Comparison of ENCODE assay signal across 30 cellular contexts in genomic region chr1:86421601-86422280, GRCh38. TPM values are rescaled to one million over a fixed set of nuclear protein-coding genes. Genes with fewer than 3 reads are reported as not detected.
DNase-seq lines count a peak whose midpoint lies in the region; ATAC-seq and TF ChIP-seq lines count a peak whose summit lies in the region.
"Had no signal": no experiment of that assay in that cellular context is flagged by ENCODE, and none has a peak within 500 bp of the region (broad histone marks: within the 10 kb centered on the region; RNA-seq: fewer than 3 reads in every experiment).

No MANE protein-coding gene starts in this region.

- H3K4me3 Mint-ChIP-seq in natural killer cell treated with Interleukin-12 subunit alpha and Interleukin-12 subunit beta and Interleukin-15 and Interleukin-18, amount 100 ng/mL, for 72 hours: no peak overlapping the region
- H3K4me3 Mint-ChIP-seq: activated T-cell treated with anti-CD3 and anti-CD28 coated beads, Interleukin-2, amount 50 U/mL, for 4 hours; HFFc6; nephron progenitor cell; stimulated activated memory B cell treated with anti-CD40 and anti-IgM and Interleukin-4, amounts not matched to agents 10 μg/mL and 1 μg/mL and 100 μg/mL, for 72 hours; T-helper 2 cell treated with Interferon-gamma antibody and Interleukin-4, amounts not matched to agents 5 μg/mL and 100 μg/mL, for 36 hours had no signal

- 69 to 74% methylated on average over 7 of the region's 7 CpGs for WGBS in aorta, 2 donors

- H3K9me3 Mint-ChIP-seq in natural killer cell treated with Interleukin-12 subunit alpha and Interleukin-12 subunit beta and Interleukin-15 and Interleukin-18, amount 100 ng/mL, for 72 hours: no peaks in the 10 kb centered on the region
- H3K9me3 Mint-ChIP-seq: activated T-cell treated with anti-CD3 and anti-CD28 coated beads, Interleukin-2, amount 50 U/mL, for 4 hours; HFFc6; nephron progenitor cell; stimulated activated memory B cell treated with anti-CD40 and anti-IgM and Interleukin-4, amounts not matched to agents 10 μg/mL and 1 μg/mL and 100 μg/mL, for 72 hours; T-helper 2 cell treated with Interferon-gamma antibody and Interleukin-4, amounts not matched to agents 5 μg/mL and 100 μg/mL, for 36 hours had no signal

- H3K27me3 ChIP-seq in PC-3 (ENCODE audit: low read length) (no peaks in the 10 kb centered on the region), breast epithelium (no peaks in the 10 kb centered on the region), aorta (ENCODE audit: control insufficient read depth in 1 of 2, insufficient read depth in 2 of 2, low read length in 1 of 2) (no peaks in the 10 kb centered on the region)
- H3K27me3 ChIP-seq: heart right ventricle had no signal

- no peaks in the 10 kb centered on the region for H3F3A ChIP-seq in PC-3 (ENCODE audit: low read length, unreplicated experiment)

- H3K4me1 ChIP-seq in PC-3 (ENCODE audit: insufficient read depth, low read length) (peaks cover 40% of the 10 kb centered on the region), breast epithelium (peaks cover 0 to 6% of the 10 kb centered on the region in 2 donors), aorta (ENCODE audit: control insufficient read depth in 1 of 2, insufficient read depth in 2 of 2, low read length in 2 of 2) (no peaks in the 10 kb centered on the region)
- H3K4me1 ChIP-seq: left ventricle myocardium inferior, parathyroid adenoma had no signal

- H3K36me3 Mint-ChIP-seq in natural killer cell treated with Interleukin-12 subunit alpha and Interleukin-12 subunit beta and Interleukin-15 and Interleukin-18, amount 100 ng/mL, for 72 hours: no peaks in the 10 kb centered on the region
- H3K36me3 Mint-ChIP-seq: stimulated activated memory B cell treated with anti-CD40 and anti-IgM and Interleukin-4, amounts not matched to agents 10 μg/mL and 1 μg/mL and 100 μg/mL, for 72 hours had no signal

- peak overlapping the region in 1 of 2 donors; percentile 7 for H3K27ac Mint-ChIP-seq in natural killer cell treated with Interleukin-12 subunit alpha and Interleukin-12 subunit beta and Interleukin-15 and Interleukin-18, amount 100 ng/mL, for 72 hours
- H3K27ac Mint-ChIP-seq: HFFc6; nephron progenitor cell; stimulated activated memory B cell treated with anti-CD40 and anti-IgM and Interleukin-4, amounts not matched to agents 10 μg/mL and 1 μg/mL and 100 μg/mL, for 72 hours; T-helper 2 cell treated with Interferon-gamma antibody and Interleukin-4, amounts not matched to agents 5 μg/mL and 100 μg/mL, for 36 hours had no signal

- no TSS peak for BruUV-seq in PC-3 (replicated peaks; lab: Mats Ljungman, UMichigan)

- no peaks in the 10 kb centered on the region for H3K79me2 ChIP-seq in PC-3 (ENCODE audit: low read length)
- H3K79me2 ChIP-seq: parathyroid adenoma had no signal

- peak; percentile 57 for DNase-seq in PC-3
- no peak for DNase-seq in breast epithelium (ENCODE audit: low spot score in 2 of 2)
- peak; percentile 32 for DNase-seq in fibroblast of peridontal ligament (ENCODE audit: extremely low read depth)
- DNase-seq in aorta: no peak
- no peak for DNase-seq in natural killer cell treated with Interleukin-12 subunit alpha and Interleukin-12 subunit beta and Interleukin-15 and Interleukin-18, amount 100 ng/mL, for 72 hours (ENCODE audit: low spot score)
- no peak for DNase-seq in NK-92 (lab: John Stamatoyannopoulos, UW; ENCODE audit: unreplicated experiment)
- DNase-seq in NCI-H446 treated with DMSO at 0.1 percent for 48 hours (lab: John Stamatoyannopoulos, UW): no peak
- DNase-seq: activated CD4-positive, alpha-beta T cell treated with anti-CD3 and anti-CD28 coated beads for 1 hour; activated naive CD4-positive, alpha-beta T cell; activated T-cell treated with anti-CD3 and anti-CD28 coated beads, Interleukin-2, amount 50 U/mL, for 4 hours; AML-193; amygdala; DMS53; effector CD4-positive, alpha-beta T cell; heart right ventricle; HFFc6; left ventricle myocardium inferior; midbrain; NCI-H1694 treated with DMSO at 0.1 percent for 48 hours; NCI-H2171 treated with DMSO at 0.1 percent for 48 hours; NCI-H526 treated with DMSO at 0.1 percent for 48 hours; nephron progenitor cell; small intestine had no signal

- no peaks in the 10 kb centered on the region for H3K9me2 ChIP-seq in PC-3 (replicated peaks; ENCODE audit: low read length)

- peak; percentile 78 for ATAC-seq in PC-3
- ATAC-seq in aorta (ENCODE audit: low FRiP score): no peak
- no peak for ATAC-seq in natural killer cell treated with Interleukin-12 subunit alpha and Interleukin-12 subunit beta and Interleukin-15 and Interleukin-18, amount 100 ng/mL, for 72 hours
- ATAC-seq: activated T-cell treated with anti-CD3 and anti-CD28 coated beads, Interleukin-2, amount 50 U/mL, for 4 hours; heart right ventricle; SK-N-SH treated with all-trans-retinoic acid at 6 μM for 48 hours; stimulated activated memory B cell treated with anti-CD40 and anti-IgM and Interleukin-4, amounts not matched to agents 10 μg/mL and 1 μg/mL and 100 μg/mL, for 72 hours had no signal

- no peak for TF ChIP-seq CTCF in PC-3 (conservative IDR thresholded peaks at IDR 0.05; ENCODE audit: low read depth, low read length)
- TF ChIP-seq CTCF in breast epithelium (IDR thresholded peaks at IDR 0.05): no peak

- H3K27ac ChIP-seq in PC-3 (ENCODE audit: low read length) (peak overlapping the region; percentile 30), breast epithelium (peak overlapping the region; percentile 10 to 43), skin epidermis (peak overlapping the region in 17 of 21 experiments; percentile 17 to 83 (median 58)), aorta (ENCODE audit: low read depth in 1 of 2, low read length in 2 of 2) (no peak overlapping the region)
- H3K27ac ChIP-seq: heart right ventricle, left ventricle myocardium inferior, parathyroid adenoma had no signal

- CTCF ChIA-PET in PC-3 (lab: Charles Lee): no interaction called here

- peaks cover 10 to 12% of the 10 kb centered on the region in 2 donors for H3K4me1 Mint-ChIP-seq in natural killer cell treated with Interleukin-12 subunit alpha and Interleukin-12 subunit beta and Interleukin-15 and Interleukin-18, amount 100 ng/mL, for 72 hours (ENCODE audit: low read depth in 2 of 2)

- intact Hi-C loops in PC-3 (cut with micrococcal nuclease): loop anchor here (1.0 kb wide), 1 partner anchor 9 kb away; no protein-coding TSS in a partner anchor
- intact Hi-C loops in breast epithelium (cut with DNase I; ENCODE audit: low total_unique reads): no loop called here
- intact Hi-C loops in aorta (cut with DNase I): no loop called here

- H3K36me3 ChIP-seq in PC-3 (ENCODE audit: low read depth, low read length): no peaks in the 10 kb centered on the region
- no peaks in the 10 kb centered on the region for H3K36me3 ChIP-seq in breast epithelium
- no peaks in the 10 kb centered on the region for H3K36me3 ChIP-seq in aorta (ENCODE audit: control insufficient read depth in 1 of 2, insufficient read depth in 2 of 2, low read length in 1 of 2)
- H3K36me3 ChIP-seq: heart right ventricle, left ventricle myocardium inferior had no signal

- no peak overlapping the region for H3K4me3 ChIP-seq in PC-3 (ENCODE audit: low read length)
- H3K4me3 ChIP-seq in breast epithelium: no peak overlapping the region
- H3K4me3 ChIP-seq in skin epidermis: no peak overlapping the region
- no peak overlapping the region for H3K4me3 ChIP-seq in aorta (ENCODE audit: low read length in 2 of 2)
- H3K4me3 ChIP-seq: heart right ventricle, left ventricle myocardium inferior had no signal

- H3K9me3 ChIP-seq in PC-3 (ENCODE audit: low read length): no peaks in the 10 kb centered on the region
- no peaks in the 10 kb centered on the region for H3K9me3 ChIP-seq in breast epithelium
- no peaks in the 10 kb centered on the region for H3K9me3 ChIP-seq in aorta (ENCODE audit: control insufficient read depth, low read length)
- H3K9me3 ChIP-seq: heart right ventricle, left ventricle myocardium inferior had no signal

- H2AFZ ChIP-seq in PC-3 (ENCODE audit: low read length): peak overlapping the region; percentile 33; the same call in 1 of the 2 replicates

- POLR2A ChIA-PET in PC-3 (lab: Charles Lee; ENCODE audit: unreplicated experiment): no interaction called here

- H3K27me3 Mint-ChIP-seq in natural killer cell treated with Interleukin-12 subunit alpha and Interleukin-12 subunit beta and Interleukin-15 and Interleukin-18, amount 100 ng/mL, for 72 hours: peaks cover 12 to 17% of the 10 kb centered on the region in 2 donors

- TF ChIP-seq POLR2A in breast epithelium (IDR thresholded peaks at IDR 0.05): no peak

- H4K20me1 ChIP-seq in PC-3 (ENCODE audit: low read length): no peaks in the 10 kb centered on the region

- peak overlapping the region; percentile 38; the same call in 1 of the 2 replicates for H3K4me2 ChIP-seq in PC-3 (ENCODE audit: low read length)

- no peak overlapping the region for H3K9ac ChIP-seq in PC-3 (ENCODE audit: low read length)
- H3K9ac ChIP-seq: parathyroid adenoma had no signal

RNA-seq across cellular contexts. Expression of gene CLCA2, which starts 2.2 kb away (rescaled TPM):
- total RNA-seq in PC-3 (2014; rRNA removed) (0.17 and 0.22 TPM in 2 replicates), breast epithelium (10 to 100 TPM in 1 of 3 donors, 1 to 10 TPM in 2; 1.3 to 30.3 (median 1.6) TPM), aorta (under 1 TPM in 1 of 2 donors, not detected in 1; 0.36 TPM)
- polyA plus RNA-seq in aorta: under 1 TPM; 0.10 to 0.13 TPM
- not detected for total RNA-seq in natural killer cell treated with Interleukin-12 subunit alpha and Interleukin-12 subunit beta and Interleukin-15 and Interleukin-18, amount 100 ng/mL, for 72 hours
- total RNA-seq: activated CD8-positive, alpha-beta memory T cell treated with anti-CD3 and anti-CD28 coated beads for 36 hours; activated T-cell treated with anti-CD3 and anti-CD28 coated beads, Interleukin-2, amount 50 U/mL, for 4 hours; cerebellum; left ventricle myocardium inferior had no signal

RNA-seq across cellular contexts. Expression of gene ODF2L, which starts 25.6 kb away (rescaled TPM):
- total RNA-seq in PC-3 (2014; rRNA removed) (18.3 and 21.8 TPM in 2 replicates), breast epithelium (100 to 1,000 TPM in 1 of 3 donors, 10 to 100 TPM in 2; 39.8 to 122 (median 72.8) TPM), aorta (10 to 100 TPM; 39.4 to 73.4 TPM)
- polyA plus RNA-seq in aorta: 10 to 100 TPM in 1 of 2 donors, 1 to 10 TPM in 1; 2.9 to 18.9 TPM
- 10 to 100 TPM; 35.4 to 36.6 TPM for total RNA-seq in natural killer cell treated with Interleukin-12 subunit alpha and Interleukin-12 subunit beta and Interleukin-15 and Interleukin-18, amount 100 ng/mL, for 72 hours

RNA-seq across cellular contexts. Expression of gene CLCA1, which starts 47.0 kb away (rescaled TPM):
- not detected in 2 replicates for total RNA-seq in PC-3 (2014; rRNA removed)
- total RNA-seq in breast epithelium: under 1 TPM in 1 of 3 donors, not detected in 2; under 0.01 TPM
- under 1 TPM; 0.10 to 0.15 TPM for total RNA-seq in aorta
- polyA plus RNA-seq in aorta: 10 to 100 TPM in 1 of 2 donors, not detected in 1; 29.7 TPM
- total RNA-seq in natural killer cell treated with Interleukin-12 subunit alpha and Interleukin-12 subunit beta and Interleukin-15 and Interleukin-18, amount 100 ng/mL, for 72 hours: not detected
- total RNA-seq: activated CD8-positive, alpha-beta memory T cell treated with anti-CD3 and anti-CD28 coated beads for 36 hours; heart right ventricle; HFFc6 had no signal
- polyA plus RNA-seq: heart right ventricle had no signal

Comparison
In these comparisons a context has a peak if more than half of its experiments do, and no peak if none do; other contexts are left out.
1. DNase-seq: peak in PC-3 (single experiment) and fibroblast of peridontal ligament (single experiment); none in breast epithelium (0 of 2), aorta (0 of 2), natural killer cell treated with Interleukin-12 subunit alpha and Interleukin-12 subunit beta and Interleukin-15 and Interleukin-18, amount 100 ng/mL, for 72 hours (single experiment), NK-92 (single experiment) and NCI-H446 treated with DMSO at 0.1 percent for 48 hours (single experiment).
2. H3K27ac ChIP-seq: peak in PC-3 (single experiment), breast epithelium (2 of 2) and skin epidermis (17 of 21); none in aorta (0 of 2).